In the genomic region with DNA sequence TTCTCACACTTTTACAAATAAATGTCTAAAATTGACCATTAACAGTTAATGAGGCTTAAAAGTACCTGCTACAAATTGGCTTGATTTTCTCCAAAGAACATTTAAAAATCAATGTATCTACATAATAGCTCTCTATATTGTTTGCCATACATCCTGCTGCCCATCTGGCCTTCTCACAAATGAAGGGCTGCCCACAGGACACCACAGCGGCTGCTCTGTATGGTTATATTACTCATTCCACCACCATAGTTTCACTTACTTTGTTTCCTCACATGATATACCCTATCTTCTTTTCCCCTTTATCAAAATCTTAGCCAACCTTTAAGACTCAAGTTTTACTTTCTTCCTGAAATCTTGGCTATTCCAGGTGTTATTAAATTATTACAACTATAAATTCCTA, we compare ENCODE assay signal across 26 cellular contexts.
"Had no signal": no experiment of that assay in that cellular context is flagged by ENCODE, and none has a peak within 500 bp of the region (broad histone marks: within the 10 kb centered on the region; RNA-seq: fewer than 3 reads in every experiment).

No MANE protein-coding gene starts in this region.

- H3K27ac ChIP-seq: stomach, suprapubic skin, testis, thoracic aorta, thyroid gland, tibial artery, tibial nerve, transverse colon, upper lobe of left lung, upper lobe of right lung, uterus, vagina had no signal

- H3K27me3 ChIP-seq: stomach, suprapubic skin, testis, thyroid gland, tibial artery, tibial nerve, transverse colon, upper lobe of left lung, upper lobe of right lung, uterus, vagina had no signal

- H3K4me1 ChIP-seq: stomach, suprapubic skin, testis, thyroid gland, tibial artery, tibial nerve, transverse colon, upper lobe of left lung, upper lobe of right lung, uterus, vagina had no signal

- DNase-seq: stimulated activated CD4-positive, alpha-beta T cell treated with anti-CD3 and anti-CD28 coated beads, Interleukin-2, amount 100 ng/mL, for 48 hours; stimulated activated CD4-positive, alpha-beta T cell treated with anti-CD3 and anti-CD28 coated beads, Interleukin-4, amount 100 ng/mL, for 1 hour; stimulated activated CD4-positive, alpha-beta T cell treated with anti-CD3 and anti-CD28 coated beads, Interleukin-4, amount 100 ng/mL, for 24 hours; stimulated activated CD4-positive, alpha-beta T cell treated with anti-CD3 and anti-CD28 coated beads, Interleukin-4, amount 100 ng/mL, for 4 hours; stimulated activated CD8-positive, alpha-beta memory T cell treated with anti-CD3 and anti-CD28 coated beads, Interleukin-4, amount 100 ng/mL, for 48 hours; stimulated activated naive B cell treated with anti-CD40 and anti-IgM and Interleukin-4, amounts not matched to agents 10 μg/mL and 1 μg/mL and 100 μg/mL, for 72 hours; stimulated activated naive CD4-positive, alpha-beta T cell; stimulated activated naive CD4-positive, alpha-beta T cell treated with Interleukin-2 at 50 U/mL for 16 hours; stimulated activated naive CD8-positive, alpha-beta T cell treated with anti-CD3 and anti-CD28 coated beads, Interleukin-15, amount 100 ng/mL, for 72 hours; stimulated activated naive CD8-positive, alpha-beta T cell treated with anti-CD3 and anti-CD28 coated beads, Interleukin-15, Interleukin-2, amounts not matched to agents 100 U/mL and 50 U/mL, for 24 hours; stomach; substantia nigra; testis; thyroid gland; tibial artery; transverse colon; trophoblast cell; upper lobe of left lung; upper lobe of right lung; uterus had no signal

- H3K4me3 ChIP-seq: stomach, suprapubic skin, testis, thoracic aorta, thyroid gland, tibial artery, tibial nerve, transverse colon, upper lobe of left lung, upper lobe of right lung, uterus, vagina had no signal

- ATAC-seq: stimulated activated effector memory CD8-positive, alpha-beta T cell treated with anti-CD3 and anti-CD28 coated beads, Interleukin-12 subunit alpha, Interleukin-12 subunit beta, amount 100 ng/mL, for 72 hours; stimulated activated memory B cell treated with anti-CD40 and anti-IgM and Interleukin-4, amounts not matched to agents 10 μg/mL and 1 μg/mL and 100 μg/mL, for 72 hours; stimulated activated naive B cell treated with anti-CD40 and anti-IgM and Interleukin-4, amounts not matched to agents 10 μg/mL and 1 μg/mL and 100 μg/mL, for 72 hours; stimulated activated naive CD8-positive, alpha-beta T cell treated with anti-CD3 and anti-CD28 coated beads, Interleukin-15, amount 100 ng/mL, for 72 hours; stimulated activated naive CD8-positive, alpha-beta T cell treated with anti-CD3 and anti-CD28 coated beads, Interleukin-15, Interleukin-2, amounts not matched to agents 100 U/mL and 50 U/mL, for 24 hours; upper lobe of right lung had no signal

- H3K36me3 ChIP-seq: stomach, suprapubic skin, thoracic aorta, thyroid gland, tibial artery, tibial nerve, transverse colon, upper lobe of left lung, upper lobe of right lung, uterus, vagina had no signal

- H3K9me3 ChIP-seq: testis, thoracic aorta, thyroid gland, upper lobe of right lung, uterus had no signal
